In genomic region chr16:4184038-4184702, GRCh38 we compare ENCODE assay signal across 8 cellular contexts. TPM values are rescaled to one million over a fixed set of nuclear protein-coding genes. Genes with fewer than 3 reads are reported as not detected.
DNase-seq lines count a peak whose midpoint lies in the region; ATAC-seq and TF ChIP-seq lines count a peak whose summit lies in the region.

No MANE protein-coding gene starts in this region.

- POLR2A ChIA-PET in A673 (lab: Charles Lee; ENCODE audit: low non-redundant PET): interaction anchor here (0.7 kb wide), 1 partner anchor 446 kb away, joined by 3 read pairs; no protein-coding TSS in a partner anchor

- H3K9me3 Mint-ChIP-seq in mesothelial cell of epicardium: no peaks in the 10 kb centered on the region

- H3K4me1 ChIP-seq in A673 (ENCODE audit: insufficient read depth, low read length, poor library complexity, severe bottlenecking): no peaks in the 10 kb centered on the region

- no peak for TF ChIP-seq CTCF in A673 (conservative IDR thresholded peaks at IDR 0.05; ENCODE audit: low read depth, low read length)
- TF ChIP-seq CTCF in cardiac fibroblast (IDR thresholded peaks at IDR 0.05; ENCODE audit: low read depth, low read length): no peak
- TF ChIP-seq CTCF in mesothelial cell of epicardium (IDR thresholded peaks at IDR 0.05; ENCODE audit: unreplicated experiment): no peak
- TF ChIP-seq CTCF in omental fat pad (IDR thresholded peaks at IDR 0.05): no peak

- H3K4me1 Mint-ChIP-seq in mesothelial cell of epicardium: peaks cover 6% of the 10 kb centered on the region

- peak overlapping the region; percentile 68 for H3K4me3 Mint-ChIP-seq in mesothelial cell of epicardium

- H3K27ac ChIP-seq in A673 (ENCODE audit: low read depth, low read length, poor library complexity, severe bottlenecking): no peak overlapping the region

- peak overlapping the region; percentile 63 for H3K4me3 ChIP-seq in A673 (ENCODE audit: low read depth, low read length, poor library complexity, severe bottlenecking)
- peak overlapping the region; percentile 67 to 80 for H3K4me3 ChIP-seq in cardiac fibroblast (replicated peaks in 1 of 2; ENCODE audit: low read depth in 2 of 2, low read length in 2 of 2)

- peaks cover 9% of the 10 kb centered on the region for H3K27me3 Mint-ChIP-seq in mesothelial cell of epicardium (ENCODE audit: low read depth)

- no peaks in the 10 kb centered on the region for H3K36me3 ChIP-seq in A673 (ENCODE audit: insufficient read depth, low read length, poor library complexity, severe bottlenecking)

- ATAC-seq in HG03521 (IDR thresholded peaks at IDR 0.05; ENCODE audit: unreplicated experiment) (peak; percentile 12), omental fat pad (ENCODE audit: low FRiP score) (no peak)

- H3K27ac Mint-ChIP-seq in mesothelial cell of epicardium: peak overlapping the region; percentile 24

- BruUV-seq in A673 (replicated peaks; lab: Mats Ljungman, UMichigan): no TSS peak

- H3K36me3 Mint-ChIP-seq in mesothelial cell of epicardium: no peaks in the 10 kb centered on the region

- DNase-seq in A673 (ENCODE audit: low spot score) (no peak), cardiac fibroblast (ENCODE audit: low read depth in 2 of 2) (no peak), mesothelial cell of epicardium (ENCODE audit: low spot score in 2 of 2, unreplicated experiment in 2 of 2) (peak in 1 of 2 experiments; percentile 42), omental fat pad (ENCODE audit: low spot score) (no peak), DMS 273 treated with DMSO at 0.1 percent for 48 hours (lab: John Stamatoyannopoulos, UW) (no peak), NCI-H2081 treated with DMSO at 0.1 percent for 48 hours (lab: John Stamatoyannopoulos, UW) (no peak), MV-4-11 (lab: John Stamatoyannopoulos, UW) (no peak)

- intact Hi-C loops in A673 (cut with micrococcal nuclease; ENCODE audit: unreplicated experiment): loop anchor here (10.0 kb wide), 1 partner anchor 189 kb away; no protein-coding TSS in a partner anchor

- no peaks in the 10 kb centered on the region for H3K9me3 ChIP-seq in A673 (ENCODE audit: low read depth, low read length, poor library complexity, severe bottlenecking)

- CTCF ChIA-PET in A673 (lab: Charles Lee): no interaction called here

- H3K27me3 ChIP-seq in A673 (replicated peaks; ENCODE audit: insufficient read depth, low read depth, low read length, poor library complexity): no peaks in the 10 kb centered on the region

RNA-seq across cellular contexts. Expression of gene SRL, which starts 57.7 kb away (rescaled TPM):
- total RNA-seq in A673 (2021): 0.11 TPM in 1 of 2 replicates, not detected in the other
- total RNA-seq in mesothelial cell of epicardium: 1.7 to 1.8 TPM (median 1.8 TPM) in 3 replicates
- total RNA-seq in omental fat pad: 1 to 10 TPM in 3 of 4 donors, under 1 TPM in 1; 0.84 to 4.4 (median 1.9) TPM
